In the genomic region with DNA sequence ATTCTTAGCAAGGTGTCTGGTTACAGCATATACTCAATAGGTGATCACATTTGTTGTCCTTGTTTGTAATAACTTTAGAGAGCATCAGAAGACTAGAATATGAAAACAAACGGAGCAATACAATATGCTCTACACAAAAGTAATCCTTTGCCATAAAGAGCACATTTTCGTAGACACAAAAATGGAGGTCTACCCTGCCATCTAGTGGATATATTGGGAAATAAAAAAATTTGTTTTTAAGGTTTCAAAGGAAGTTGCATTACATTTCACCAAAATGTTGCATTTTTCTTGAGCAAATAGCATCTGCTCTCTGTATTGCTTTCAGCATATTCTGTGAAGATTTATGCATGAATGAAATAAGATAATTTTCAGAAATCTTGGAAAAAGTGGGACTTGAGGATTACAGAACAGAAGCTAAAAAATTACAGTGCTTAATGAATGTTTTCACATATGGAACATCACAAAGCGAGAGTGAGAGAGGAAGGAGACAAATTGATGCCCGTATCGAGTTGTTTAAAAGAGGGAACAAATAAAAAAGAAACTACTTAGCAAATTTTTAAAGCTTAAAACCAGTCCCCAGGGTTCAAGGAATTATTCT, we compare ENCODE assay signal across 8 cellular contexts.
A peak's percentile ranks its signal among the peaks of the same experiment; 100 is the strongest.
DNase-seq lines count a peak whose midpoint lies in the region; ATAC-seq and TF ChIP-seq lines count a peak whose summit lies in the region.

No MANE protein-coding gene starts in this region.

- H3K4me3 Mint-ChIP-seq in naive B cell = no peak overlapping the region

- no peaks in the 10 kb centered on the region for H3K27me3 Mint-ChIP-seq in naive B cell

- no peak overlapping the region for H3K27ac ChIP-seq in coronary artery

- peak; percentile 45 for TF ChIP-seq CTCF in coronary artery (IDR thresholded peaks at IDR 0.05)

- in situ Hi-C loops in Caki2 (cut with HindIII; ENCODE audit: low pct_unique_long_range_greater_than_20kb, low sequenced_read_pairs) = no loop called here

- no peak overlapping the region for H3K27ac Mint-ChIP-seq in naive B cell

- no peaks in the 10 kb centered on the region for H3K4me1 Mint-ChIP-seq in naive B cell

- intact Hi-C loops in head of caudate nucleus (cut with DNase I) = no loop called here

- no peaks in the 10 kb centered on the region for H3K9me3 Mint-ChIP-seq in naive B cell

- DNase-seq in Caki2 (ENCODE audit: low read depth) = peak; percentile 11
- DNase-seq in NCI-H345 (lab: John Stamatoyannopoulos, UW) = peak; percentile 3
- no peak for DNase-seq in coronary artery (ENCODE audit: low spot score)
- DNase-seq in naive B cell = peak; percentile 2
- DNase-seq in stimulated activated naive CD4-positive, alpha-beta T cell treated with Interleukin-2 at 50 U/mL for 16 hours (lab: John Stamatoyannopoulos, UW) = no peak
- no peak for DNase-seq in head of caudate nucleus

- no peak overlapping the region for H3K4me3 ChIP-seq in coronary artery

- no peaks in the 10 kb centered on the region for H3K36me3 Mint-ChIP-seq in naive B cell

- ATAC-seq in GM21515 (IDR thresholded peaks at IDR 0.05; ENCODE audit: unreplicated experiment) = peak; percentile 57
- no peak for ATAC-seq in naive B cell (ENCODE audit: low read depth in 2 of 2)
- ATAC-seq in GM21526 (IDR thresholded peaks at IDR 0.05; ENCODE audit: low FRiP score, unreplicated experiment) = no peak

Comparison
In these comparisons a context has a peak if more than half of its experiments do, and no peak if none do; other contexts are left out.
1. DNase-seq: peak in Caki2 (single experiment), NCI-H345 (single experiment) and naive B cell (single experiment); none in coronary artery (single experiment), stimulated activated naive CD4-positive, alpha-beta T cell treated with Interleukin-2 at 50 U/mL for 16 hours (single experiment) and head of caudate nucleus (0 of 42).